10 cellular contexts compared by ENCODE assay signal in genomic region chr2:15965564-15966019, GRCh38. TPM values are rescaled to one million over a fixed set of nuclear protein-coding genes. Genes with fewer than 3 reads are reported as not detected.
DNase-seq lines count a peak whose midpoint lies in the region; ATAC-seq and TF ChIP-seq lines count a peak whose summit lies in the region.
"Had no signal": no experiment of that assay in that cellular context is flagged by ENCODE, and none has a peak within 500 bp of the region (broad histone marks: within the 10 kb centered on the region; RNA-seq: fewer than 3 reads in every experiment).

No MANE protein-coding gene starts in this region.

- peaks cover 33% of the 10 kb centered on the region for H3K4me1 Mint-ChIP-seq in activated CD4-positive, alpha-beta memory T cell treated with anti-CD3 and anti-CD28 coated beads, Interleukin-2, amount 10 ng/mL, durations not matched to agents 7 days and 5 days
- H3K4me1 Mint-ChIP-seq in nephron progenitor cell, result peaks cover 9% of the 10 kb centered on the region

- TF ChIP-seq CTCF in nephron progenitor cell (IDR thresholded peaks at IDR 0.05), result no peak

- no peaks in the 10 kb centered on the region for H3K27me3 Mint-ChIP-seq in activated CD4-positive, alpha-beta memory T cell treated with anti-CD3 and anti-CD28 coated beads, Interleukin-2, amount 10 ng/mL, durations not matched to agents 7 days and 5 days
- H3K27me3 Mint-ChIP-seq in nephron progenitor cell (ENCODE audit: low read depth, poor library complexity), result no peaks in the 10 kb centered on the region

- no peak overlapping the region; the same call in 1 of the 2 replicates for H3K4me3 ChIP-seq in Jurkat, Clone E6-1 (ENCODE audit: low read length)
- H3K4me3 ChIP-seq: MG63 had no signal

- POLR2A ChIA-PET in activated CD4-positive, alpha-beta memory T cell treated with anti-CD3 and anti-CD28 coated beads, Interleukin-2, amount 10 ng/mL, durations not matched to agents 7 days and 5 days (lab: Charles Lee), result no interaction called here

- ATAC-seq in GM18502 (IDR thresholded peaks at IDR 0.05; ENCODE audit: poor library complexity, unreplicated experiment), result no peak

- no peaks in the 10 kb centered on the region for H3K9me3 Mint-ChIP-seq in activated CD4-positive, alpha-beta memory T cell treated with anti-CD3 and anti-CD28 coated beads, Interleukin-2, amount 10 ng/mL, durations not matched to agents 7 days and 5 days
- peaks cover 21% of the 10 kb centered on the region for H3K9me3 Mint-ChIP-seq in nephron progenitor cell

- peak overlapping the region; percentile 19 for H3K27ac Mint-ChIP-seq in activated CD4-positive, alpha-beta memory T cell treated with anti-CD3 and anti-CD28 coated beads, Interleukin-2, amount 10 ng/mL, durations not matched to agents 7 days and 5 days
- no peak overlapping the region for H3K27ac Mint-ChIP-seq in nephron progenitor cell

- H3K4me3 Mint-ChIP-seq in activated CD4-positive, alpha-beta memory T cell treated with anti-CD3 and anti-CD28 coated beads, Interleukin-2, amount 10 ng/mL, durations not matched to agents 7 days and 5 days, result no peak overlapping the region
- H3K4me3 Mint-ChIP-seq in nephron progenitor cell, result no peak overlapping the region

- CTCF ChIA-PET in activated CD4-positive, alpha-beta memory T cell treated with anti-CD3 and anti-CD28 coated beads, Interleukin-2, amount 10 ng/mL, durations not matched to agents 7 days and 5 days (lab: Charles Lee), result no interaction called here

- H3K36me3 Mint-ChIP-seq in activated CD4-positive, alpha-beta memory T cell treated with anti-CD3 and anti-CD28 coated beads, Interleukin-2, amount 10 ng/mL, durations not matched to agents 7 days and 5 days (ENCODE audit: low read depth), result no peaks in the 10 kb centered on the region
- H3K36me3 Mint-ChIP-seq in nephron progenitor cell (ENCODE audit: low read depth), result no peaks in the 10 kb centered on the region

- peak; percentile 38 for DNase-seq in Jurkat, Clone E6-1 (ENCODE audit: low read depth, low spot score)
- peak; percentile 25 for DNase-seq in activated CD4-positive, alpha-beta memory T cell treated with anti-CD3 and anti-CD28 coated beads, Interleukin-2, amount 10 ng/mL, durations not matched to agents 7 days and 5 days
- peak; percentile 8 for DNase-seq in effector CD8-positive, alpha-beta T cell (lab: John Stamatoyannopoulos, UW)
- peak; percentile 21 for DNase-seq in stimulated activated CD8-positive, alpha-beta memory T cell treated with anti-CD3 and anti-CD28 coated beads, Interleukin-12 subunit alpha, Interleukin-12 subunit beta, amount 100 ng/mL, for 24 hours (ENCODE audit: extremely low read depth)
- DNase-seq in NAMALWA (ENCODE audit: low spot score) (no peak), activated gamma-delta T cell (lab: John Stamatoyannopoulos, UW) (no peak), nephron progenitor cell (no peak)
- DNase-seq: MG63 had no signal

RNA-seq across cellular contexts. Expression of gene MYCN, which starts 25.2 kb away (rescaled TPM):
- polyA plus RNA-seq in Jurkat, Clone E6-1 (2012; ENCODE audit: insufficient read depth, insufficient read length), result 18.0 TPM
- not detected for total RNA-seq in activated CD4-positive, alpha-beta memory T cell treated with anti-CD3 and anti-CD28 coated beads, Interleukin-2, amount 10 ng/mL, durations not matched to agents 7 days and 5 days
- polyA plus RNA-seq: mammary epithelial cell had no signal

Comparison
In these comparisons a context has a peak if more than half of its experiments do, and no peak if none do; other contexts are left out.
1. DNase-seq: peak in Jurkat, Clone E6-1 (single experiment), activated CD4-positive, alpha-beta memory T cell treated with anti-CD3 and anti-CD28 coated beads, Interleukin-2, amount 10 ng/mL, durations not matched to agents 7 days and 5 days (single experiment), effector CD8-positive, alpha-beta T cell (single experiment) and stimulated activated CD8-positive, alpha-beta memory T cell treated with anti-CD3 and anti-CD28 coated beads, Interleukin-12 subunit alpha, Interleukin-12 subunit beta, amount 100 ng/mL, for 24 hours (single experiment); none in NAMALWA (single experiment), activated gamma-delta T cell (single experiment) and nephron progenitor cell (single experiment).